Comparison of ENCODE assay signal across 8 cellular contexts in genomic region chr1:172144445-172145060, GRCh38.
DNase-seq lines count a peak whose midpoint lies in the region; ATAC-seq, FAIRE-seq and TF ChIP-seq lines count a peak whose summit lies in the region.
"Had no signal": no experiment of that assay in that cellular context is flagged by ENCODE, and none has a peak within 500 bp of the region (broad histone marks: within the 10 kb centered on the region; RNA-seq: fewer than 3 reads in every experiment).

No MANE protein-coding gene starts in this region.

- H3K9me1 ChIP-seq in endothelial cell of umbilical vein (replicated peaks; ENCODE audit: control insufficient read depth, extremely low read depth, insufficient read depth, low read length), result no peaks in the 10 kb centered on the region

- peak; percentile 56 for FAIRE-seq in endothelial cell of umbilical vein (lab: Jason Lieb, UNC)

- H2AFZ ChIP-seq in endothelial cell of umbilical vein (ENCODE audit: low read depth, low read length), result peak overlapping the region; percentile 77

- dilution Hi-C loops in endothelial cell of umbilical vein (cut with MboI; ENCODE audit: extremely low pct_ligation_motif_present, low sequenced_read_pairs), result no loop called here

- H3K27me3 ChIP-seq in endothelial cell of umbilical vein (ENCODE audit: control insufficient read depth in 2 of 2, insufficient read depth in 2 of 2, low read length in 2 of 2) (no peaks in the 10 kb centered on the region), mucosa of stomach (ENCODE audit: control insufficient read depth, insufficient read depth, low read length) (no peaks in the 10 kb centered on the region), upper lobe of right lung (no peaks in the 10 kb centered on the region)

- H3K36me3 ChIP-seq in endothelial cell of umbilical vein (ENCODE audit: control insufficient read depth in 2 of 2, extremely low read depth in 1 of 2, insufficient read depth in 2 of 2, low read length in 2 of 2) (no peaks in the 10 kb centered on the region), mucosa of stomach (ENCODE audit: control insufficient read depth, insufficient read depth, low read length) (no peaks in the 10 kb centered on the region), upper lobe of right lung (no peaks in the 10 kb centered on the region)

- TF ChIP-seq CTCF in endothelial cell of umbilical vein (IDR thresholded peaks at IDR 0.05; ENCODE audit: extremely low read depth in 1 of 2, insufficient read depth in 1 of 2, low read depth in 1 of 2, low read length in 2 of 2), result no peak
- no peak for TF ChIP-seq CTCF in upper lobe of right lung (IDR thresholded peaks at IDR 0.05)

- H4K20me1 ChIP-seq in endothelial cell of umbilical vein (replicated peaks; ENCODE audit: control insufficient read depth, extremely low read depth, insufficient read depth, low read length), result no peaks in the 10 kb centered on the region

- H3K4me2 ChIP-seq in endothelial cell of umbilical vein (ENCODE audit: insufficient read depth, low read length), result peak overlapping the region; percentile 99

- H3K9me3 ChIP-seq in endothelial cell of umbilical vein (replicated peaks; ENCODE audit: control insufficient read depth, insufficient read depth, low read length), result no peaks in the 10 kb centered on the region
- no peaks in the 10 kb centered on the region for H3K9me3 ChIP-seq in mucosa of stomach (ENCODE audit: control insufficient read depth, low read length)
- no peaks in the 10 kb centered on the region for H3K9me3 ChIP-seq in upper lobe of right lung

- intact Hi-C loops in endothelial cell of umbilical vein (cut with micrococcal nuclease) (loop anchor here (1.0 to 10.0 kb wide), 10 partner anchors 35 to 760 kb away; partner anchors contain the start of gene SUCO), upper lobe of right lung (cut with DNase I) (no loop called here)

- peaks cover 57% of the 10 kb centered on the region for H3K4me1 ChIP-seq in endothelial cell of umbilical vein (ENCODE audit: control insufficient read depth, extremely low read depth, insufficient read depth, low read length)
- H3K4me1 ChIP-seq in mucosa of stomach (ENCODE audit: control insufficient read depth, insufficient read depth, low read length), result peaks cover 10% of the 10 kb centered on the region
- no peaks in the 10 kb centered on the region for H3K4me1 ChIP-seq in upper lobe of right lung

- no TSS peak for BruUV-seq in endothelial cell of umbilical vein (replicated peaks; lab: Mats Ljungman, UMichigan)

- H3K4me3 ChIP-seq in endothelial cell of umbilical vein (replicated peaks in 1 of 3; ENCODE audit: insufficient read depth in 1 of 3, low read depth in 1 of 3, low read length in 3 of 3), result peak overlapping the region; percentile 22 to 96 (median 38)
- H3K4me3 ChIP-seq in mucosa of stomach (ENCODE audit: low read length), result no peak overlapping the region
- peak overlapping the region; percentile 48 for H3K4me3 ChIP-seq in upper lobe of right lung

- CTCF ChIA-PET in endothelial cell of umbilical vein (lab: Charles Lee), result interaction anchor here (1.0 to 2.9 kb wide), 7 partner anchors 9 to 255 kb away, joined by 3 to 11 read pairs (median 4); no protein-coding TSS in a partner anchor

- no peak for TF ChIP-seq POLR2A in endothelial cell of umbilical vein (IDR thresholded peaks at IDR 0.05; ENCODE audit: low read depth, low read length)

- ATAC-seq in upper lobe of right lung (peak; percentile 83), HG02759 (IDR thresholded peaks at IDR 0.05; ENCODE audit: unreplicated experiment) (no peak), HG03565 (IDR thresholded peaks at IDR 0.05; ENCODE audit: unreplicated experiment) (no peak)

- H3K79me2 ChIP-seq in endothelial cell of umbilical vein (ENCODE audit: control insufficient read depth, insufficient read depth, low read length), result peaks cover 7% of the 10 kb centered on the region

- peak; percentile 91 for DNase-seq in NCI-H69 (lab: John Stamatoyannopoulos, UW)
- peak; percentile 76 for DNase-seq in endothelial cell of umbilical vein (ENCODE audit: low read depth, low spot score)
- DNase-seq in upper lobe of right lung, result peak; percentile 61
- no peak for DNase-seq in retina

- POLR2A ChIA-PET in endothelial cell of umbilical vein (lab: Charles Lee), result interaction anchor here (0.6 kb wide), 1 partner anchor 161 kb away, joined by 3 read pairs; no protein-coding TSS in a partner anchor

- H3K9ac ChIP-seq in endothelial cell of umbilical vein (replicated peaks; ENCODE audit: extremely low read depth, insufficient read depth, low read length), result peak overlapping the region; percentile 95
- H3K9ac ChIP-seq in mucosa of stomach (ENCODE audit: low read length), result peak overlapping the region; percentile 60

- H3K27ac ChIP-seq in endothelial cell of umbilical vein (ENCODE audit: insufficient read depth, low read depth, low read length), result peak overlapping the region; percentile 87
- H3K27ac ChIP-seq in upper lobe of right lung, result peak overlapping the region; percentile 80
- H3K27ac ChIP-seq: epithelial cell of prostate had no signal

TF ChIP-seq in endothelial cell of umbilical vein, 7 proteins besides CTCF, POLR2A, EP300 and RAD21:
- TF ChIP-seq POLR2AphosphoS5 (IDR thresholded peaks at IDR 0.05; ENCODE audit: insufficient read depth, low read depth, low read length), result no peak
- no peak for TF ChIP-seq EZH2 (IDR thresholded peaks at IDR 0.05; ENCODE audit: borderline replicate concordance, low read depth, low read length, severe bottlenecking)
- TF ChIP-seq FOS (IDR thresholded peaks at IDR 0.05; ENCODE audit: borderline replicate concordance, insufficient read depth, low read length), result no peak
- TF ChIP-seq MYC (IDR thresholded peaks at IDR 0.05; ENCODE audit: low read depth, low read length), result no peak
- no peak for TF ChIP-seq GATA2 (IDR thresholded peaks at IDR 0.05; ENCODE audit: insufficient read depth, insufficient read length, low read depth, low read length)
- peak; percentile 48 for TF ChIP-seq JUN (IDR thresholded peaks at IDR 0.05; ENCODE audit: borderline replicate concordance, insufficient read depth, insufficient read length, low read depth)
- TF ChIP-seq, protein P1, sequence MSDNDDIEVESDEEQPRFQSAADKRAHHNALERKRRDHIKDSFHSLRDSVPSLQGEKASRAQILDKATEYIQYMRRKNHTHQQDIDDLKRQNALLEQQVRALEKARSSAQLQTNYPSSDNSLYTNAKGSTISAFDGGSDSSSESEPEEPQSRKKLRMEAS (IDR thresholded peaks at IDR 0.05; ENCODE audit: insufficient read depth, insufficient read length), result no peak
